8 cellular contexts compared by ENCODE assay signal in genomic region chr3:38738630-38739395, GRCh38.
DNase-seq lines count a peak whose midpoint lies in the region; ATAC-seq, FAIRE-seq and TF ChIP-seq lines count a peak whose summit lies in the region.
"Had no signal": no experiment of that assay in that cellular context is flagged by ENCODE, and none has a peak within 500 bp of the region (broad histone marks: within the 10 kb centered on the region; RNA-seq: fewer than 3 reads in every experiment).

No MANE protein-coding gene starts in this region.

- WGBS in upper lobe of left lung, 2 donors = 55 to 57% methylated on average over 13 of the region's 13 CpGs

- H3F3A ChIP-seq in DOHH2 (ENCODE audit: control insufficient read depth, insufficient read depth) = no peaks in the 10 kb centered on the region

- DNase-seq in H54 (ENCODE audit: insufficient read length, low spot score) (peak; percentile 60), RPMI8226 (peak; percentile 54), fibroblast of the conjunctiva (ENCODE audit: low read depth) (peak; percentile 6), dedifferentiated amniotic fluid mesenchymal stem cell (ENCODE audit: extremely low spot score) (no peak), upper lobe of left lung (no peak)
- DNase-seq in stimulated activated naive B cell treated with anti-CD40 and anti-IgM and Interleukin-4, amounts not matched to agents 10 μg/mL and 1 μg/mL and 100 μg/mL, for 72 hours = no peak

- ATAC-seq in stimulated activated naive B cell treated with anti-CD40 and anti-IgM and Interleukin-4, amounts not matched to agents 10 μg/mL and 1 μg/mL and 100 μg/mL, for 72 hours (replicated peaks) = peak; percentile 47 to 61
- ATAC-seq in upper lobe of left lung (ENCODE audit: low FRiP score in 2 of 2) = no peak

- H3K27me3 ChIP-seq in DOHH2 (ENCODE audit: control insufficient read depth, low read length) (no peaks in the 10 kb centered on the region), upper lobe of left lung (no peaks in the 10 kb centered on the region)

- no peaks in the 10 kb centered on the region for H3K36me3 Mint-ChIP-seq in stimulated activated naive B cell treated with anti-CD40 and anti-IgM and Interleukin-4, amounts not matched to agents 10 μg/mL and 1 μg/mL and 100 μg/mL, for 72 hours

- peaks cover 0 to 2% of the 10 kb centered on the region in 2 donors for H3K9me3 Mint-ChIP-seq in stimulated activated naive B cell treated with anti-CD40 and anti-IgM and Interleukin-4, amounts not matched to agents 10 μg/mL and 1 μg/mL and 100 μg/mL, for 72 hours

- H3K4me3 Mint-ChIP-seq in stimulated activated naive B cell treated with anti-CD40 and anti-IgM and Interleukin-4, amounts not matched to agents 10 μg/mL and 1 μg/mL and 100 μg/mL, for 72 hours = no peak overlapping the region

- no peaks in the 10 kb centered on the region for H3K79me2 ChIP-seq in DOHH2 (ENCODE audit: control insufficient read depth, low read length)

- no peaks in the 10 kb centered on the region for H3K9me2 ChIP-seq in DOHH2 (replicated peaks; ENCODE audit: control insufficient read depth, low read length)

- H3K4me1 Mint-ChIP-seq in stimulated activated naive B cell treated with anti-CD40 and anti-IgM and Interleukin-4, amounts not matched to agents 10 μg/mL and 1 μg/mL and 100 μg/mL, for 72 hours = no peaks in the 10 kb centered on the region

- H3K27me3 Mint-ChIP-seq in stimulated activated naive B cell treated with anti-CD40 and anti-IgM and Interleukin-4, amounts not matched to agents 10 μg/mL and 1 μg/mL and 100 μg/mL, for 72 hours = peaks cover 12 to 18% of the 10 kb centered on the region in 2 donors

- no peak for TF ChIP-seq EP300 in upper lobe of left lung (IDR thresholded peaks at IDR 0.05)

- no peaks in the 10 kb centered on the region for H4K20me1 ChIP-seq in DOHH2 (ENCODE audit: control insufficient read depth, insufficient read depth, low read depth, low read length)

- no peak for FAIRE-seq in H54 (lab: Jason Lieb, UNC)
- FAIRE-seq: TTC549 had no signal

- H3K4me3 ChIP-seq in DOHH2 (ENCODE audit: low read length) (no peak overlapping the region), upper lobe of left lung (no peak overlapping the region)

- no peaks in the 10 kb centered on the region for H3K4me1 ChIP-seq in DOHH2 (ENCODE audit: control insufficient read depth, low read length)
- H3K4me1 ChIP-seq in upper lobe of left lung = no peaks in the 10 kb centered on the region

- peak; percentile 89 for TF ChIP-seq CTCF in DOHH2 (IDR thresholded peaks at IDR 0.05; ENCODE audit: low read depth, low read length, poor library complexity, severe bottlenecking)
- TF ChIP-seq CTCF in upper lobe of left lung (IDR thresholded peaks at IDR 0.05) = peak in 3 of 6 experiments; percentile 12 to 19 (median 12)

- no peak overlapping the region for H3K4me2 ChIP-seq in DOHH2 (ENCODE audit: low read length)

- H3K27ac Mint-ChIP-seq in stimulated activated naive B cell treated with anti-CD40 and anti-IgM and Interleukin-4, amounts not matched to agents 10 μg/mL and 1 μg/mL and 100 μg/mL, for 72 hours = no peak overlapping the region

- H3K36me3 ChIP-seq in DOHH2 (ENCODE audit: control insufficient read depth, low read length) (no peaks in the 10 kb centered on the region), upper lobe of left lung (no peaks in the 10 kb centered on the region)

- TF ChIP-seq POLR2A in H54 (IDR thresholded peaks at IDR 0.05; ENCODE audit: low read depth, low read length) (no peak), upper lobe of left lung (IDR thresholded peaks at IDR 0.05) (no peak)

- H3K9me3 ChIP-seq in DOHH2 (ENCODE audit: control insufficient read depth, insufficient read depth, low read length) (no peaks in the 10 kb centered on the region), upper lobe of left lung (no peaks in the 10 kb centered on the region)

- no peak overlapping the region for H3K27ac ChIP-seq in DOHH2 (ENCODE audit: low read depth, low read length)
- H3K27ac ChIP-seq in upper lobe of left lung = no peak overlapping the region

Comparison
In these comparisons a context has a peak if more than half of its experiments do, and no peak if none do; other contexts are left out.
1. DNase-seq: peak in H54 (single experiment), RPMI8226 (single experiment) and fibroblast of the conjunctiva (single experiment); none in stimulated activated naive B cell treated with anti-CD40 and anti-IgM and Interleukin-4, amounts not matched to agents 10 μg/mL and 1 μg/mL and 100 μg/mL, for 72 hours (single experiment), dedifferentiated amniotic fluid mesenchymal stem cell (single experiment) and upper lobe of left lung (0 of 2).
2. ATAC-seq: peak in stimulated activated naive B cell treated with anti-CD40 and anti-IgM and Interleukin-4, amounts not matched to agents 10 μg/mL and 1 μg/mL and 100 μg/mL, for 72 hours (2 of 2); none in upper lobe of left lung (0 of 2).